In genomic region chr2:161172901-161173540, GRCh38 we compare ENCODE assay signal across 1 cellular context.
TF ChIP-seq lines count a peak whose summit lies in the region.

No MANE protein-coding gene starts in this region.

TF ChIP-seq in K562, 482 proteins besides CTCF, POLR2A, EP300 and RAD21 (continued from another document and continues in another):
- no peak for TF ChIP-seq GTF3C2 (IDR thresholded peaks at IDR 0.05; ENCODE audit: borderline replicate concordance, extremely low read depth, insufficient read length)
- no peak for TF ChIP-seq RHOXF2B (CRISPR knock-in tag; conservative IDR thresholded peaks at IDR 0.05)
- peak; percentile 41 for TF ChIP-seq CEBPB (tag; IDR thresholded peaks at IDR 0.05)
- TF ChIP-seq CREB1 (IDR thresholded peaks at IDR 0.05) = peak; percentile 77
- TF ChIP-seq CREB1 (CRISPR knock-in tag; IDR thresholded peaks at IDR 0.05) = no peak; the same call in 1 of the 2 replicates
- peak; percentile 93 for TF ChIP-seq HDAC3 (IDR thresholded peaks at IDR 0.05; ENCODE audit: borderline replicate concordance, partially characterized antibody)
- no peak for TF ChIP-seq TAF7 (tag; IDR thresholded peaks at IDR 0.05)
- TF ChIP-seq HDAC2 (IDR thresholded peaks at IDR 0.05) = peak; percentile 83
- peak; percentile 14; the same call in 1 of the 2 replicates for TF ChIP-seq TOE1 (IDR thresholded peaks at IDR 0.05; ENCODE audit: borderline replicate concordance)
- no peak for TF ChIP-seq TOE1 (CRISPR knock-in tag; IDR thresholded peaks at IDR 0.05; ENCODE audit: borderline replicate concordance, low read depth)
- peak; percentile 98 for TF ChIP-seq TEAD4 (IDR thresholded peaks at IDR 0.05; ENCODE audit: low read length)
- TF ChIP-seq TEAD4 (CRISPR knock-in tag; IDR thresholded peaks at IDR 0.05; ENCODE audit: borderline replicate concordance) = no peak
- TF ChIP-seq IRF1 (CRISPR knock-in tag; IDR thresholded peaks at IDR 0.05; ENCODE audit: borderline replicate concordance) = no peak
- no peak for TF ChIP-seq COPS2 (conservative IDR thresholded peaks at IDR 0.05)
- TF ChIP-seq PRMT5 (CRISPR knock-in tag; IDR thresholded peaks at IDR 0.05) = no peak
- peak; percentile 65; the same call in 1 of the 2 replicates for TF ChIP-seq ATF3 (IDR thresholded peaks at IDR 0.05)
- TF ChIP-seq ATF3 (CRISPR knock-in tag; conservative IDR thresholded peaks at IDR 0.05) = no peak
- 0 out of 2 replicates have a peak, but pooled peaks have one; percentile 16 for TF ChIP-seq TEAD2 (tag; IDR thresholded peaks at IDR 0.05)
- no peak for TF ChIP-seq MIER1 (IDR thresholded peaks at IDR 0.05; ENCODE audit: low read depth)
- peak; percentile 48 for TF ChIP-seq NUFIP1 (IDR thresholded peaks at IDR 0.05; ENCODE audit: partially characterized antibody)
- TF ChIP-seq HBP1 (CRISPR knock-in tag; IDR thresholded peaks at IDR 0.05) = peak; percentile 51; the same call in 1 of the 2 replicates
- TF ChIP-seq ZNF174 (CRISPR knock-in tag; IDR thresholded peaks at IDR 0.05) = no peak
- no peak for TF ChIP-seq SP2 (IDR thresholded peaks at IDR 0.05; ENCODE audit: extremely low read depth, low read depth, low read length, poor library complexity, severe bottlenecking)
- peak; percentile 100 for TF ChIP-seq DPF2 (IDR thresholded peaks at IDR 0.05)
- TF ChIP-seq BRF1 (IDR thresholded peaks at IDR 0.05; ENCODE audit: borderline replicate concordance, extremely low read depth, insufficient read length) = no peak
- TF ChIP-seq, protein P1, sequence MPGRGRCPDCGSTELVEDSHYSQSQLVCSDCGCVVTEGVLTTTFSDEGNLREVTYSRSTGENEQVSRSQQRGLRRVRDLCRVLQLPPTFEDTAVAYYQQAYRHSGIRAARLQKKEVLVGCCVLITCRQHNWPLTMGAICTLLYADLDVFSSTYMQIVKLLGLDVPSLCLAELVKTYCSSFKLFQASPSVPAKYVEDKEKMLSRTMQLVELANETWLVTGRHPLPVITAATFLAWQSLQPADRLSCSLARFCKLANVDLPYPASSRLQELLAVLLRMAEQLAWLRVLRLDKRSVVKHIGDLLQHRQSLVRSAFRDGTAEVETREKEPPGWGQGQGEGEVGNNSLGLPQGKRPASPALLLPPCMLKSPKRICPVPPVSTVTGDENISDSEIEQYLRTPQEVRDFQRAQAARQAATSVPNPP (IDR thresholded peaks at IDR 0.05; ENCODE audit: borderline replicate concordance, insufficient read depth, insufficient read length) = no peak
- peak; percentile 59; the same call in 1 of the 2 replicates for TF ChIP-seq HLTF (IDR thresholded peaks at IDR 0.05)
- TF ChIP-seq SMAD1 (IDR thresholded peaks at IDR 0.05; ENCODE audit: low read depth, low read length, partially characterized antibody) = peak; percentile 70
- TF ChIP-seq GABPA (tag; conservative IDR thresholded peaks at IDR 0.05; ENCODE audit: low read depth) = no peak
- TF ChIP-seq ZC3H4 (CRISPR knock-in tag; IDR thresholded peaks at IDR 0.05; ENCODE audit: borderline replicate concordance) = no peak
- TF ChIP-seq ADNP (tag; IDR thresholded peaks at IDR 0.05) = no peak; the same call in 1 of the 2 replicates
- peak; percentile 100 for TF ChIP-seq SMARCA4 (IDR thresholded peaks at IDR 0.05)
- no peak for TF ChIP-seq ZNF354B (CRISPR knock-in tag; IDR thresholded peaks at IDR 0.05)
- TF ChIP-seq, protein P2, sequence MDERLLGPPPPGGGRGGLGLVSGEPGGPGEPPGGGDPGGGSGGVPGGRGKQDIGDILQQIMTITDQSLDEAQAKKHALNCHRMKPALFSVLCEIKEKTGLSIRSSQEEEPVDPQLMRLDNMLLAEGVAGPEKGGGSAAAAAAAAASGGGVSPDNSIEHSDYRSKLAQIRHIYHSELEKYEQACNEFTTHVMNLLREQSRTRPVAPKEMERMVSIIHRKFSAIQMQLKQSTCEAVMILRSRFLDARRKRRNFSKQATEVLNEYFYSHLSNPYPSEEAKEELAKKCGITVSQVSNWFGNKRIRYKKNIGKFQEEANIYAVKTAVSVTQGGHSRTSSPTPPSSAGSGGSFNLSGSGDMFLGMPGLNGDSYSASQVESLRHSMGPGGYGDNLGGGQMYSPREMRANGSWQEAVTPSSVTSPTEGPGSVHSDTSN (CRISPR knock-in tag; IDR thresholded peaks at IDR 0.05; ENCODE audit: low read depth) = no peak
- TF ChIP-seq, protein P2 (tag; conservative IDR thresholded peaks at IDR 0.05; ENCODE audit: low read depth) = peak; percentile 71
- no peak for TF ChIP-seq HOXB6 (CRISPR knock-in tag; IDR thresholded peaks at IDR 0.05; ENCODE audit: borderline replicate concordance)
- peak; percentile 91 for TF ChIP-seq SOX6 (IDR thresholded peaks at IDR 0.05)
- TF ChIP-seq XRCC5 (IDR thresholded peaks at IDR 0.05; ENCODE audit: low read depth, low read length) = no peak
- TF ChIP-seq, protein P3, sequence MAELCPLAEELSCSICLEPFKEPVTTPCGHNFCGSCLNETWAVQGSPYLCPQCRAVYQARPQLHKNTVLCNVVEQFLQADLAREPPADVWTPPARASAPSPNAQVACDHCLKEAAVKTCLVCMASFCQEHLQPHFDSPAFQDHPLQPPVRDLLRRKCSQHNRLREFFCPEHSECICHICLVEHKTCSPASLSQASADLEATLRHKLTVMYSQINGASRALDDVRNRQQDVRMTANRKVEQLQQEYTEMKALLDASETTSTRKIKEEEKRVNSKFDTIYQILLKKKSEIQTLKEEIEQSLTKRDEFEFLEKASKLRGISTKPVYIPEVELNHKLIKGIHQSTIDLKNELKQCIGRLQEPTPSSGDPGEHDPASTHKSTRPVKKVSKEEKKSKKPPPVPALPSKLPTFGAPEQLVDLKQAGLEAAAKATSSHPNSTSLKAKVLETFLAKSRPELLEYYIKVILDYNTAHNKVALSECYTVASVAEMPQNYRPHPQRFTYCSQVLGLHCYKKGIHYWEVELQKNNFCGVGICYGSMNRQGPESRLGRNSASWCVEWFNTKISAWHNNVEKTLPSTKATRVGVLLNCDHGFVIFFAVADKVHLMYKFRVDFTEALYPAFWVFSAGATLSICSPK (IDR thresholded peaks at IDR 0.05; ENCODE audit: borderline replicate concordance) = 0 out of 2 replicates have a peak, but pooled peaks have one; percentile 29
- peak; percentile 82; the same call in 1 of the 2 replicates for TF ChIP-seq EZH2 (IDR thresholded peaks at IDR 0.05; ENCODE audit: borderline replicate concordance, low read depth, low read length)
- TF ChIP-seq DNMT1 (IDR thresholded peaks at IDR 0.05) = no peak
- peak; percentile 92 for TF ChIP-seq NFE2 (IDR thresholded peaks at IDR 0.05; ENCODE audit: low read depth)
- peak; percentile 69; the same call in 1 of the 2 replicates for TF ChIP-seq TARDBP (IDR thresholded peaks at IDR 0.05)
- TF ChIP-seq ETV6 (IDR thresholded peaks at IDR 0.05; ENCODE audit: borderline replicate concordance in 1 of 2, low read depth in 2 of 2, low read length in 1 of 2) = 0 out of 4 replicates have a peak, but pooled peaks of 1 of the 2 experiments have one; percentile 40
- TF ChIP-seq ETV6 (CRISPR knock-in tag; IDR thresholded peaks at IDR 0.05; ENCODE audit: borderline replicate concordance) = no peak
- no peak for TF ChIP-seq ZNF551 (CRISPR knock-in tag; IDR thresholded peaks at IDR 0.05)
- no peak for TF ChIP-seq ZNF124 (CRISPR knock-in tag; IDR thresholded peaks at IDR 0.05)
- peak; percentile 46 for TF ChIP-seq TBP (optimal IDR thresholded peaks at IDR 0.05; ENCODE audit: low read depth, low read length)
- TF ChIP-seq SMAD2 (IDR thresholded peaks at IDR 0.05; ENCODE audit: low read depth, low read length) = no peak
- TF ChIP-seq, protein P4, sequence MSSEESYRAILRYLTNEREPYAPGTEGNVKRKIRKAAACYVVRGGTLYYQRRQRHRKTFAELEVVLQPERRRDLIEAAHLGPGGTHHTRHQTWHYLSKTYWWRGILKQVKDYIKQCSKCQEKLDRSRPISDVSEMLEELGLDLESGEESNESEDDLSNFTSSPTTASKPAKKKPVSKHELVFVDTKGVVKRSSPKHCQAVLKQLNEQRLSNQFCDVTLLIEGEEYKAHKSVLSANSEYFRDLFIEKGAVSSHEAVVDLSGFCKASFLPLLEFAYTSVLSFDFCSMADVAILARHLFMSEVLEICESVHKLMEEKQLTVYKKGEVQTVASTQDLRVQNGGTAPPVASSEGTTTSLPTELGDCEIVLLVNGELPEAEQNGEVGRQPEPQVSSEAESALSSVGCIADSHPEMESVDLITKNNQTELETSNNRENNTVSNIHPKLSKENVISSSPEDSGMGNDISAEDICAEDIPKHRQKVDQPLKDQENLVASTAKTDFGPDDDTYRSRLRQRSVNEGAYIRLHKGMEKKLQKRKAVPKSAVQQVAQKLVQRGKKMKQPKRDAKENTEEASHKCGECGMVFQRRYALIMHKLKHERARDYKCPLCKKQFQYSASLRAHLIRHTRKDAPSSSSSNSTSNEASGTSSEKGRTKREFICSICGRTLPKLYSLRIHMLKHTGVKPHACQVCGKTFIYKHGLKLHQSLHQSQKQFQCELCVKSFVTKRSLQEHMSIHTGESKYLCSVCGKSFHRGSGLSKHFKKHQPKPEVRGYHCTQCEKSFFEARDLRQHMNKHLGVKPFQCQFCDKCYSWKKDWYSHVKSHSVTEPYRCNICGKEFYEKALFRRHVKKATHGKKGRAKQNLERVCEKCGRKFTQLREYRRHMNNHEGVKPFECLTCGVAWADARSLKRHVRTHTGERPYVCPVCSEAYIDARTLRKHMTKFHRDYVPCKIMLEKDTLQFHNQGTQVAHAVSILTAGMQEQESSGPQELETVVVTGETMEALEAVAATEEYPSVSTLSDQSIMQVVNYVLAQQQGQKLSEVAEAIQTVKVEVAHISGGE (CRISPR knock-in tag; IDR thresholded peaks at IDR 0.05) = peak in 1 of 3 experiments; percentile 71; a peak in 2 of 6 replicates
- no peak for TF ChIP-seq NCOA4 (IDR thresholded peaks at IDR 0.05; ENCODE audit: partially characterized antibody)
- TF ChIP-seq MAFF (IDR thresholded peaks at IDR 0.05; ENCODE audit: low read length) = peak; percentile 72
